ENCODE assay signal across 24 cellular contexts in genomic region chr12:49943663-49943945, GRCh38. TPM values are rescaled to one million over a fixed set of nuclear protein-coding genes. Genes with fewer than 3 reads are reported as not detected.
"Had no signal": no experiment of that assay in that cellular context is flagged by ENCODE, and none has a peak within 500 bp of the region (broad histone marks: within the 10 kb centered on the region; RNA-seq: fewer than 3 reads in every experiment).

No MANE protein-coding gene starts in this region.

- H3K4me3 Mint-ChIP-seq: activated CD4-positive, alpha-beta T cell treated with anti-CD3 and anti-CD28 coated beads for 36 hours; activated CD8-positive, alpha-beta T cell treated with anti-CD3 and anti-CD28 coated beads for 36 hours; activated naive CD4-positive, alpha-beta T cell treated with anti-CD3 and anti-CD28 coated beads, Interleukin-2, amount 10 ng/mL, durations not matched to agents 7 days and 5 days; activated naive CD8-positive, alpha-beta T cell treated with anti-CD3 and anti-CD28 coated beads, Interleukin-2, amount 50 U/mL, for 24 hours; activated T-cell treated with anti-CD3 and anti-CD28 coated beads, Interleukin-2, amount 50 U/mL, for 4 hours; brain; natural killer cell; stimulated activated naive B cell treated with anti-CD40 and anti-IgM and Interleukin-4, amounts not matched to agents 10 μg/mL and 1 μg/mL and 100 μg/mL, for 72 hours; WTC11 had no signal

- H3K27ac Mint-ChIP-seq: activated CD4-positive, alpha-beta T cell treated with anti-CD3 and anti-CD28 coated beads for 36 hours; activated CD8-positive, alpha-beta T cell treated with anti-CD3 and anti-CD28 coated beads for 36 hours; activated naive CD8-positive, alpha-beta T cell treated with anti-CD3 and anti-CD28 coated beads, Interleukin-2, amount 50 U/mL, for 24 hours; natural killer cell; stimulated activated naive B cell treated with anti-CD40 and anti-IgM and Interleukin-4, amounts not matched to agents 10 μg/mL and 1 μg/mL and 100 μg/mL, for 72 hours; WTC11 had no signal

- H3K36me3 ChIP-seq: lower lobe of right lung, spleen had no signal

- H3K36me3 Mint-ChIP-seq: brain; natural killer cell; stimulated activated naive B cell treated with anti-CD40 and anti-IgM and Interleukin-4, amounts not matched to agents 10 μg/mL and 1 μg/mL and 100 μg/mL, for 72 hours; WTC11 had no signal

- H3K27me3 Mint-ChIP-seq: activated CD4-positive, alpha-beta T cell treated with anti-CD3 and anti-CD28 coated beads for 36 hours; activated CD8-positive, alpha-beta T cell treated with anti-CD3 and anti-CD28 coated beads for 36 hours; brain had no signal

- H3K9me3 Mint-ChIP-seq: activated CD8-positive, alpha-beta T cell treated with anti-CD3 and anti-CD28 coated beads for 36 hours; activated naive CD4-positive, alpha-beta T cell treated with anti-CD3 and anti-CD28 coated beads, Interleukin-2, amount 10 ng/mL, durations not matched to agents 7 days and 5 days; activated naive CD8-positive, alpha-beta T cell treated with anti-CD3 and anti-CD28 coated beads, Interleukin-2, amount 50 U/mL, for 24 hours; activated T-cell treated with anti-CD3 and anti-CD28 coated beads, Interleukin-2, amount 50 U/mL, for 4 hours; natural killer cell; stimulated activated naive B cell treated with anti-CD40 and anti-IgM and Interleukin-4, amounts not matched to agents 10 μg/mL and 1 μg/mL and 100 μg/mL, for 72 hours; T-helper 2 cell treated with Interferon-gamma antibody and Interleukin-4, amounts not matched to agents 5 μg/mL and 100 μg/mL, for 36 hours; WTC11 had no signal

- ATAC-seq: activated CD4-positive, alpha-beta T cell treated with anti-CD3 and anti-CD28 coated beads for 36 hours; activated CD8-positive, alpha-beta T cell treated with anti-CD3 and anti-CD28 coated beads for 36 hours; activated naive CD8-positive, alpha-beta T cell treated with anti-CD3 and anti-CD28 coated beads, Interleukin-2, amount 50 U/mL, for 24 hours; activated T-cell treated with anti-CD3 and anti-CD28 coated beads, Interleukin-2, amount 50 U/mL, for 4 hours; natural killer cell; stimulated activated naive B cell treated with anti-CD40 and anti-IgM and Interleukin-4, amounts not matched to agents 10 μg/mL and 1 μg/mL and 100 μg/mL, for 72 hours; WTC11 had no signal

- DNase-seq: activated CD4-positive, alpha-beta T cell treated with anti-CD3 and anti-CD28 coated beads for 36 hours; activated CD8-positive, alpha-beta T cell treated with anti-CD3 and anti-CD28 coated beads for 36 hours; activated naive CD8-positive, alpha-beta T cell treated with anti-CD3 and anti-CD28 coated beads, Interleukin-2, amount 50 U/mL, for 24 hours; activated T-cell treated with anti-CD3 and anti-CD28 coated beads, Interleukin-2, amount 50 U/mL, for 4 hours; anterior cingulate cortex; caudate nucleus; foreskin melanocyte; glutamatergic neuron; hypothalamus; natural killer cell; nucleus accumbens; stimulated activated CD4-positive, alpha-beta T cell treated with anti-CD3 and anti-CD28 coated beads, Interleukin-4, amount 100 ng/mL, for 4 hours; stimulated activated naive B cell treated with anti-CD40 and anti-IgM and Interleukin-4, amounts not matched to agents 10 μg/mL and 1 μg/mL and 100 μg/mL, for 72 hours had no signal

- H3K9me3 ChIP-seq: lower lobe of right lung, spleen had no signal

- H3K27ac ChIP-seq: epithelial cell of prostate, lower lobe of right lung had no signal

- H3K4me3 ChIP-seq: lower lobe of right lung, spleen had no signal

RNA-seq across cellular contexts. Expression of gene AQP2, which starts 6.9 kb away (rescaled TPM):
- total RNA-seq: activated CD4-positive, alpha-beta T cell treated with anti-CD3 and anti-CD28 coated beads for 36 hours; activated CD8-positive, alpha-beta T cell treated with anti-CD3 and anti-CD28 coated beads for 36 hours; activated T-cell treated with anti-CD3 and anti-CD28 coated beads, Interleukin-2, amount 50 U/mL, for 4 hours; dermis microvascular lymphatic vessel endothelial cell; lower lobe of right lung; natural killer cell; spleen; urinary bladder; WTC11 had no signal
- polyA plus RNA-seq: keratinocyte, spleen had no signal

RNA-seq across cellular contexts. Expression of gene AQP5, which starts 18.1 kb away (rescaled TPM):
- total RNA-seq: activated CD4-positive, alpha-beta T cell treated with anti-CD3 and anti-CD28 coated beads for 36 hours; activated CD8-positive, alpha-beta T cell treated with anti-CD3 and anti-CD28 coated beads for 36 hours; activated T-cell treated with anti-CD3 and anti-CD28 coated beads, Interleukin-2, amount 50 U/mL, for 4 hours; natural killer cell; posterior vena cava had no signal
- polyA plus RNA-seq: keratinocyte had no signal

RNA-seq across cellular contexts. Expression of gene AQP6, which starts 29.1 kb away (rescaled TPM):
- total RNA-seq: activated CD4-positive, alpha-beta T cell treated with anti-CD3 and anti-CD28 coated beads for 36 hours; activated CD8-positive, alpha-beta T cell treated with anti-CD3 and anti-CD28 coated beads for 36 hours; activated T-cell treated with anti-CD3 and anti-CD28 coated beads, Interleukin-2, amount 50 U/mL, for 4 hours; dermis microvascular lymphatic vessel endothelial cell; natural killer cell had no signal

RNA-seq across cellular contexts. Expression of gene FAIM2, which starts 39.9 kb away (rescaled TPM):
- total RNA-seq: dermis microvascular lymphatic vessel endothelial cell had no signal
- polyA plus RNA-seq: keratinocyte had no signal
